Comparison of ENCODE assay signal across 14 cellular contexts in the genomic region with DNA sequence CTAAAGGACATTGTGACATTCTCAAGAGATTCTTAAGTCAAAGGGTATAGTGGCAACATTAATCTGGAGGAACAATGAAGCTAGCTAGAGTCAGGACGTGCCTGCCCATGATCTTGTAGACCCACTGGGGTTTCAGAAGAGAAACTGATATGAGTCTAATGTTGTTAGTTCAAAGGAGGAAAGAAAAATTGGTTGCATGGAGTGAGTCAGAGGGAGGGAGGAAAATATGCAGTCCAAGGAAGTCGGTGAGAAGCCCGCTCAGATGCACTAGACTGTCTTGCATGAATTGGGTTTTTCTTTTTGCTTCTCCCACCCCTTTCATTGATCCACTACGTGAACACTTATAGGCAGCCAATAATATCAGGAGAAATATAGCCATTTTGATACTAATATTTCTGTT. TPM values are rescaled to one million over a fixed set of nuclear protein-coding genes. Genes with fewer than 3 reads are reported as not detected.
DNase-seq lines count a peak whose midpoint lies in the region; ATAC-seq, FAIRE-seq and TF ChIP-seq lines count a peak whose summit lies in the region.
"Had no signal": no experiment of that assay in that cellular context is flagged by ENCODE, and none has a peak within 500 bp of the region (broad histone marks: within the 10 kb centered on the region; RNA-seq: fewer than 3 reads in every experiment).

No MANE protein-coding gene starts in this region.

- no peaks in the 10 kb centered on the region for H4K20me1 ChIP-seq in K562 (replicated peaks; ENCODE audit: control insufficient read depth, insufficient read depth, low read length)

- H2AFZ ChIP-seq in ACC112 (ENCODE audit: low read length, unreplicated experiment): peak overlapping the region; percentile 26
- no peak overlapping the region for H2AFZ ChIP-seq in K562 (ENCODE audit: low read depth, low read length)

- no peaks in the 10 kb centered on the region for H3K36me3 Mint-ChIP-seq in HFFc6 (ENCODE audit: low read depth)
- no peaks in the 10 kb centered on the region for H3K36me3 Mint-ChIP-seq in T-cell

- H3K79me2 ChIP-seq in ACC112 (ENCODE audit: control insufficient read depth, insufficient read depth, low read length, unreplicated experiment) (no peaks in the 10 kb centered on the region), K562 (ENCODE audit: control insufficient read depth, insufficient read depth, low read length) (no peaks in the 10 kb centered on the region)

- no peak for ATAC-seq in K562
- ATAC-seq in T-cell (replicated peaks in 1 of 4): no peak
- no peak for ATAC-seq in HG03025 (IDR thresholded peaks at IDR 0.05; ENCODE audit: low FRiP score, unreplicated experiment)

- no peaks in the 10 kb centered on the region for H3K9me3 ChIP-seq in K562 (replicated peaks; ENCODE audit: control insufficient read depth, insufficient read depth, low read depth, low read length)
- H3K9me3 ChIP-seq: right atrium auricular region, upper lobe of left lung had no signal

- H3K9me3 Mint-ChIP-seq in HFFc6 (no peaks in the 10 kb centered on the region), T-cell (no peaks in the 10 kb centered on the region)
- H3K9me3 Mint-ChIP-seq: CD4-positive, alpha-beta T cell; dendritic cell treated with granulocyte-macrophage colony-stimulating factor and Interleukin-4, amounts not matched to agents 40 ng/mL and 50 ng/mL, for 4 days; H9 had no signal

- no peaks in the 10 kb centered on the region for H3K27me3 Mint-ChIP-seq in HFFc6 (ENCODE audit: insufficient read depth)
- peaks cover 38 to 39% of the 10 kb centered on the region in 2 donors for H3K27me3 Mint-ChIP-seq in T-cell

- no peaks in the 10 kb centered on the region for H3K36me3 ChIP-seq in ACC112 (ENCODE audit: insufficient read depth, low read length)
- no peaks in the 10 kb centered on the region for H3K36me3 ChIP-seq in K562 (ENCODE audit: control insufficient read depth, insufficient read depth, low read length)
- H3K36me3 ChIP-seq: right atrium auricular region, upper lobe of left lung had no signal

- H3K27ac ChIP-seq in ACC112 (ENCODE audit: low read depth, low read length) (peak overlapping the region; percentile 97), K562 (ENCODE audit: extremely low read depth, low read depth, low read length) (no peak overlapping the region)
- H3K27ac ChIP-seq: right atrium auricular region, RWPE1, upper lobe of left lung had no signal

- TF ChIP-seq RAD21 in K562 (CRISPR knock-in tag; conservative IDR thresholded peaks at IDR 0.05 in 1 of 2, IDR thresholded peaks at IDR 0.05 in 1 of 2): no peak

- POLR2A ChIA-PET in K562 (lab: Yijun Ruan, JAX) (interaction anchor here (1.3 kb wide), 1 partner anchor 10 kb away, joined by 5 read pairs; no protein-coding TSS in a partner anchor), T-cell (lab: Charles Lee) (no interaction called here)

- intact Hi-C loops in K562 (cut with micrococcal nuclease): no loop called here

- H3K4me1 Mint-ChIP-seq in HFFc6 (ENCODE audit: low read depth): peaks cover 76% of the 10 kb centered on the region
- no peaks in the 10 kb centered on the region for H3K4me1 Mint-ChIP-seq in T-cell

- H3K9ac ChIP-seq in K562 (ENCODE audit: insufficient read depth in 1 of 2, low read depth in 2 of 2, low read length in 2 of 2): no peak overlapping the region

- H3K4me3 Mint-ChIP-seq in HFFc6: peak overlapping the region; percentile 80
- H3K4me3 Mint-ChIP-seq in T-cell: no peak overlapping the region
- H3K4me3 Mint-ChIP-seq: CD4-positive, alpha-beta T cell; dendritic cell treated with granulocyte-macrophage colony-stimulating factor and Interleukin-4, amounts not matched to agents 40 ng/mL and 50 ng/mL, for 4 days; H9 had no signal

- H3K4me2 ChIP-seq in K562 (ENCODE audit: insufficient read depth, low read length): no peak overlapping the region

- FAIRE-seq in K562 (lab: Jason Lieb, UNC): no peak

- no peaks in the 10 kb centered on the region for H3K9me1 ChIP-seq in K562 (ENCODE audit: control insufficient read depth, insufficient read depth, low read length)

- TF ChIP-seq POLR2A in K562 (conservative IDR thresholded peaks at IDR 0.05): no peak

- TF ChIP-seq CTCF in HFFc6 (IDR thresholded peaks at IDR 0.05) (no peak), K562 (IDR thresholded peaks at IDR 0.05 in 2 of 3, conservative IDR thresholded peaks at IDR 0.05 in 1 of 3; ENCODE audit: insufficient read depth in 2 of 3, low read depth in 1 of 3, low read length in 3 of 3) (no peak)

- H3K4me3 ChIP-seq in ACC112 (ENCODE audit: low read depth, low read length): peak overlapping the region; percentile 60
- H3K4me3 ChIP-seq in K562: no peak overlapping the region
- H3K4me3 ChIP-seq: right atrium auricular region, upper lobe of left lung had no signal

- TF ChIP-seq EP300 in K562 (IDR thresholded peaks at IDR 0.05; ENCODE audit: low read length): no peak

- H3K27ac Mint-ChIP-seq in HFFc6: peak overlapping the region; percentile 97
- H3K27ac Mint-ChIP-seq in T-cell: no peak overlapping the region
- H3K27ac Mint-ChIP-seq: CD4-positive, alpha-beta T cell; dendritic cell treated with granulocyte-macrophage colony-stimulating factor and Interleukin-4, amounts not matched to agents 40 ng/mL and 50 ng/mL, for 4 days; H9 had no signal

- DNase-seq in HFFc6 (peak; percentile 38), K562 (ENCODE audit: extremely low read depth in 1 of 4, low spot score in 3 of 4) (no peak), kidney glomerular epithelial cell (lab: John Stamatoyannopoulos, UW) (peak; percentile 76), occipital lobe (lab: John Stamatoyannopoulos, UW) (no peak), T-cell (no peak)
- no peak for DNase-seq in stimulated activated CD4-positive, alpha-beta T cell treated with anti-CD3 and anti-CD28 coated beads, Interleukin-2, amount 100 ng/mL, for 48 hours
- DNase-seq: CD4-positive, alpha-beta T cell; H9 had no signal

- BruUV-seq in K562 (replicated peaks; lab: Mats Ljungman, UMichigan): no TSS peak

- H3K4me1 ChIP-seq in ACC112 (ENCODE audit: control insufficient read depth, insufficient read depth, low read length, unreplicated experiment) (peaks cover 46% of the 10 kb centered on the region), K562 (replicated peaks in 1 of 2; ENCODE audit: control insufficient read depth in 2 of 2, insufficient read depth in 2 of 2, low read length in 2 of 2) (peaks cover 0 to 7% of the 10 kb centered on the region in 2 experiments; a peak in 1 of 5 replicates)
- H3K4me1 ChIP-seq: right atrium auricular region, upper lobe of left lung had no signal

- in situ Hi-C loops in K562 (cut with MboI): no loop called here

- CTCF ChIA-PET in K562 (lab: Yijun Ruan, JAX; ENCODE audit: low intra/inter-chr PET ratio): no interaction called here
- CTCF ChIA-PET in T-cell (lab: Charles Lee): interaction anchor here in 1 of 2 donors (0.6 kb wide), 1 partner anchor 534 kb away, joined by 3 read pairs; no protein-coding TSS in a partner anchor

- H3K27me3 ChIP-seq in ACC112 (ENCODE audit: insufficient read depth, low read length) (no peaks in the 10 kb centered on the region), K562 (ENCODE audit: control insufficient read depth in 2 of 2, insufficient read depth in 2 of 2, low read length in 2 of 2) (peaks cover 16 to 31% of the 10 kb centered on the region in 2 experiments; a peak in 4 of 5 replicates)
- H3K27me3 ChIP-seq: right atrium auricular region, upper lobe of left lung had no signal

- 4% methylated on average over 4 of the region's 4 CpGs for WGBS in K562 (ENCODE audit: insufficient coverage, low coverage, missing lambda C conversion rate)

RNA-seq across cellular contexts. Expression of a gene that starts 53.8 kb away (rescaled TPM):
- 10 to 100 TPM in 1 of 6 experiments, 1 to 10 TPM in 5; 7.6 to 10.6 (median 8.5) TPM for total RNA-seq in HFFc6 (2021; fragmentation: NEBNext Ultra II Directional; extraction: Animal tissue kit (Norgen Biotek cat#: 25700))
- not detected in 2 replicates for total RNA-seq in K562 (2011; cell fraction: chromatin; rRNA removed; ENCODE audit: low replicate concordance)
- not detected in 2 replicates for total RNA-seq in K562 (2011; cell fraction: nucleolus; rRNA removed)
- total RNA-seq in K562 (2011; cell fraction: nucleoplasm; rRNA removed): 0.23 TPM in 1 of 2 replicates, not detected in the other
- not detected in 2 replicates for total RNA-seq in K562 (2014; rRNA removed)
- 0.03 TPM in 1 of 2 replicates, not detected in the other for total RNA-seq in K562 (2014; rRNA removed; fragmentation: Illumina TruSeq; extraction: Trizol)
- not detected in 2 replicates for total RNA-seq in K562 (2015; rRNA removed; fragmentation: Illumina TruSeq; extraction: Trizol)
- 0.07 TPM in 1 of 2 replicates, not detected in the other for total RNA-seq in K562 (2021)
- 0.04 TPM in 1 of 2 replicates, not detected in the other for polyA plus RNA-seq in K562 (2011; rRNA removed)
- polyA plus RNA-seq in K562 (2011; cell fraction: cytosol; rRNA removed): not detected in 2 replicates
- not detected in 2 replicates for polyA plus RNA-seq in K562 (2011; cell fraction: nucleus; rRNA removed)
- polyA plus RNA-seq in K562 (2012): 0.01 TPM in 2 replicates
- polyA plus RNA-seq in K562 (2014; fragmentation: Illumina TruSeq; extraction: Trizol): not detected in 2 replicates
- polyA plus RNA-seq in K562 (2014; fragmentation: Nextera tagmentation; extraction: Ambion mirVana): not detected
- 0.01 TPM in 1 of 2 replicates, not detected in the other for polyA plus RNA-seq in K562 (2014; rRNA removed)
- not detected in 2 replicates for polyA minus RNA-seq in K562 (2011; rRNA and poly(A)+ RNA removed)
- polyA minus RNA-seq in K562 (2011; cell fraction: cytosol; rRNA and poly(A)+ RNA removed): not detected in 2 replicates
- polyA minus RNA-seq in K562 (2011; cell fraction: nucleus; rRNA and poly(A)+ RNA removed): not detected in 2 replicates
- 65.8 TPM for total RNA-seq in occipital lobe
- not detected for total RNA-seq in T-cell
- total RNA-seq: CD4-positive, alpha-beta T cell; upper lobe of left lung had no signal

RNA-seq across cellular contexts. Expression of a gene that starts 56.5 kb away (rescaled TPM):
- 10 to 100 TPM in 4 of 6 experiments, 1 to 10 TPM in 2; 9.0 to 18.5 (median 16.2) TPM for total RNA-seq in HFFc6 (2021; fragmentation: NEBNext Ultra II Directional; extraction: Animal tissue kit (Norgen Biotek cat#: 25700))
- 18.3 and 30.1 TPM in 2 replicates for total RNA-seq in K562 (2011; cell fraction: chromatin; rRNA removed; ENCODE audit: low replicate concordance)
- total RNA-seq in K562 (2011; cell fraction: nucleolus; rRNA removed): 10.3 and 13.0 TPM in 2 replicates
- total RNA-seq in K562 (2011; cell fraction: nucleoplasm; rRNA removed): 18.0 and 28.4 TPM in 2 replicates
- total RNA-seq in K562 (2014; rRNA removed) (10.6 and 11.9 TPM in 2 replicates), K562 (2014; rRNA removed; fragmentation: Illumina TruSeq; extraction: Trizol) (17.6 and 18.4 TPM in 2 replicates), K562 (2015; rRNA removed; fragmentation: Illumina TruSeq; extraction: Trizol) (15.3 and 16.6 TPM in 2 replicates), K562 (2021) (10.7 and 12.0 TPM in 2 replicates), occipital lobe (15.0 TPM), T-cell (10 to 100 TPM in 3 of 5 donors, 1 to 10 TPM in 2; 9.1 to 19.9 (median 14.5) TPM)
- polyA plus RNA-seq in K562 (2011; rRNA removed) (10.4 and 12.8 TPM in 2 replicates), K562 (2014; fragmentation: Illumina TruSeq; extraction: Trizol) (13.1 and 15.7 TPM in 2 replicates), K562 (2014; fragmentation: Nextera tagmentation; extraction: Ambion mirVana) (10 to 100 TPM in 1 of 2 experiments, 1 to 10 TPM in 1; 5.7 to 10.9 TPM), K562 (2014; rRNA removed) (8.7 and 9.5 TPM in 2 replicates)
- 4.5 and 6.9 TPM in 2 replicates for polyA plus RNA-seq in K562 (2011; cell fraction: cytosol; rRNA removed)
- 10.4 and 11.3 TPM in 2 replicates for polyA plus RNA-seq in K562 (2011; cell fraction: nucleus; rRNA removed)
- 5.1 and 6.6 TPM in 2 replicates for polyA plus RNA-seq in K562 (2012)
- polyA minus RNA-seq in K562 (2011; rRNA and poly(A)+ RNA removed): 20.6 and 21.0 TPM in 2 replicates
- polyA minus RNA-seq in K562 (2011; cell fraction: cytosol; rRNA and poly(A)+ RNA removed): 4.3 and 4.9 TPM in 2 replicates
- polyA minus RNA-seq in K562 (2011; cell fraction: nucleus; rRNA and poly(A)+ RNA removed): 19.7 and 27.1 TPM in 2 replicates

Comparison
In these comparisons a context has a peak if more than half of its experiments do, and no peak if none do; other contexts are left out.
1. DNase-seq: peak in HFFc6 (single experiment) and kidney glomerular epithelial cell (single experiment); none in K562 (0 of 4), occipital lobe (single experiment), T-cell (0 of 34) and stimulated activated CD4-positive, alpha-beta T cell treated with anti-CD3 and anti-CD28 coated beads, Interleukin-2, amount 100 ng/mL, for 48 hours (0 of 2).
2. RNA of a gene that starts 53.8 kb away (total RNA-seq): 65.8 TPM in occipital lobe (single experiment) and 7.6 to 10.6 TPM in HFFc6; 0.03 to 0.23 TPM in K562 and not detected in T-cell; every median in the first group is over 4 times any median in the second.